ENCODE assay signal across 8 cellular contexts in genomic region chr6:29748391-29749352, GRCh38. TPM values are rescaled to one million over a fixed set of nuclear protein-coding genes. Genes with fewer than 3 reads are reported as not detected.
DNase-seq lines count a peak whose midpoint lies in the region; ATAC-seq, FAIRE-seq and TF ChIP-seq lines count a peak whose summit lies in the region.

No MANE protein-coding gene starts in this region.

- DNase-seq in A673 (ENCODE audit: low spot score) (peak; percentile 83), NCI-H748 (lab: John Stamatoyannopoulos, UW; ENCODE audit: unreplicated experiment) (peak; percentile 93), H1 (ENCODE audit: low read depth in 1 of 2, low spot score in 2 of 2) (peak in 1 of 2 experiments; percentile 91), mesenteric fat pad (ENCODE audit: low spot score) (peak; percentile 97)
- peak; percentile 60 to 66 for DNase-seq in activated CD8-positive, alpha-beta memory T cell treated with anti-CD3 and anti-CD28 coated beads for 4 hours (ENCODE audit: low read depth in 2 of 2)
- peak; percentile 66 for DNase-seq in stimulated activated CD8-positive, alpha-beta memory T cell treated with anti-CD3 and anti-CD28 coated beads, Interleukin-12 subunit alpha, Interleukin-12 subunit beta, amount 100 ng/mL, for 4 hours (ENCODE audit: low read depth)

- peak overlapping the region; percentile 44 for H3K4me3 ChIP-seq in A673 (ENCODE audit: low read depth, low read length, poor library complexity, severe bottlenecking)
- peak overlapping the region; percentile 45 to 76 (median 64) for H3K4me3 ChIP-seq in H1 (ENCODE audit: extremely low read depth in 1 of 4, insufficient read depth in 2 of 4, low read depth in 3 of 4, low read length in 4 of 4)

- H2BK15ac ChIP-seq in H1 (ENCODE audit: low read length), result no peak overlapping the region

- intact Hi-C loops in A673 (cut with micrococcal nuclease; ENCODE audit: unreplicated experiment), result no loop called here

- H4K8ac ChIP-seq in H1 (ENCODE audit: extremely low read depth, insufficient read depth, low read length), result peak overlapping the region; percentile 40; the same call in 1 of the 2 replicates

- peaks cover 4% of the 10 kb centered on the region; the same call in 1 of the 2 replicates for H3K79me1 ChIP-seq in H1 (ENCODE audit: low read depth, low read length)

- H2BK5ac ChIP-seq in H1 (ENCODE audit: low read depth, low read length), result peak overlapping the region; percentile 24; the same call in 1 of the 2 replicates

- WGBS in H1 (ENCODE audit: extremely low coverage in 1 of 2, insufficient coverage in 1 of 2, insufficient read length in 1 of 2, insufficient replicate concordance in 2 of 2, low coverage in 1 of 2, low lambda C conversion rate in 2 of 2, missing lambda C conversion rate in 1 of 2), 2 experiments, result 1% methylated on average over 41 of the region's 65 CpGs; no CpG with 5 or more reads in 1 of the 2 experiments

- TF ChIP-seq CTCF in A673 (conservative IDR thresholded peaks at IDR 0.05; ENCODE audit: low read depth, low read length) (no peak), H1 (IDR thresholded peaks at IDR 0.05; ENCODE audit: control extremely low read depth in 1 of 3, insufficient read depth in 1 of 3, low read depth in 1 of 3, low read length in 3 of 3) (no peak)

- peaks cover 21% of the 10 kb centered on the region for H3K23me2 ChIP-seq in H1 (ENCODE audit: low read depth, low read length)

- POLR2A ChIA-PET in A673 (lab: Charles Lee; ENCODE audit: low non-redundant PET) (no interaction called here), H1 (lab: Charles Lee; ENCODE audit: partially characterized antibody) (interaction anchor here (0.7 to 3.5 kb wide), 8 partner anchors 9 to 311 kb away, joined by 3 to 15 read pairs (median 4); no protein-coding TSS in a partner anchor)

- H3K27ac ChIP-seq in A673 (ENCODE audit: low read depth, low read length, poor library complexity, severe bottlenecking) (no peak overlapping the region), H1 (ENCODE audit: low read depth, low read length) (no peak overlapping the region)

- TF ChIP-seq EP300 in H1 (IDR thresholded peaks at IDR 0.05; ENCODE audit: borderline replicate concordance in 1 of 2, low read depth in 2 of 2, low read length in 2 of 2), result no peak

- H3K18ac ChIP-seq in H1 (ENCODE audit: extremely low read depth, low read length), result no peak overlapping the region; the same call in 1 of the 2 replicates

- no peak overlapping the region for H2AK5ac ChIP-seq in H1 (ENCODE audit: low read depth, low read length)

- no peak for FAIRE-seq in H1 (lab: Jason Lieb, UNC)

- peak overlapping the region; percentile 51 to 74 for H3K4me2 ChIP-seq in H1 (ENCODE audit: insufficient read depth in 1 of 2, low read depth in 2 of 2, low read length in 2 of 2)

- H4K20me1 ChIP-seq in H1 (replicated peaks in 1 of 2; ENCODE audit: control insufficient read depth in 1 of 2, insufficient read depth in 2 of 2, low read length in 2 of 2), result peaks cover 0 to 6% of the 10 kb centered on the region in 2 experiments

- no peak overlapping the region for H2BK120ac ChIP-seq in H1 (replicated peaks; ENCODE audit: low read depth, low read length)

- H3K36me3 ChIP-seq in A673 (ENCODE audit: insufficient read depth, low read length, poor library complexity, severe bottlenecking) (no peaks in the 10 kb centered on the region), H1 (ENCODE audit: control insufficient read depth in 2 of 4, insufficient read depth in 4 of 4, low read length in 3 of 4) (no peaks in the 10 kb centered on the region)

- no peak overlapping the region for H2BK20ac ChIP-seq in H1 (ENCODE audit: low read length)

- peak overlapping the region in 1 of 4 experiments; percentile 57; a peak in 2 of 7 replicates for H3K9ac ChIP-seq in H1 (replicated peaks in 1 of 4; ENCODE audit: extremely low read depth in 1 of 4, low read depth in 3 of 4, low read length in 3 of 4)

- no peak overlapping the region for H4K91ac ChIP-seq in H1 (replicated peaks; ENCODE audit: insufficient read length, low read length)

- no peak overlapping the region for H4K5ac ChIP-seq in H1 (ENCODE audit: insufficient read length, low read depth, low read length)

- BruUV-seq in A673 (replicated peaks; lab: Mats Ljungman, UMichigan), result no TSS peak

- H3K14ac ChIP-seq in H1 (ENCODE audit: insufficient read length), result no peak overlapping the region

- CTCF ChIA-PET in A673 (lab: Charles Lee), result interaction anchor here (1.1 kb wide), 1 partner anchor 99 kb away, joined by 5 read pairs; no protein-coding TSS in a partner anchor
- CTCF ChIA-PET in H1 (lab: Charles Lee; ENCODE audit: partially characterized antibody), result interaction anchor here (0.6 to 8.6 kb wide), 11 partner anchors 9 to 271 kb away, joined by 3 to 88 read pairs (median 8); no protein-coding TSS in a partner anchor

- no peaks in the 10 kb centered on the region for H3K9me3 ChIP-seq in A673 (ENCODE audit: low read depth, low read length, poor library complexity, severe bottlenecking)
- H3K9me3 ChIP-seq in H1 (ENCODE audit: insufficient read depth in 2 of 2, low read depth in 1 of 2, low read length in 1 of 2), result no peaks in the 10 kb centered on the region

- no peak overlapping the region for H2BK12ac ChIP-seq in H1 (ENCODE audit: low read depth, low read length)

- no peak overlapping the region for H3K23ac ChIP-seq in H1 (ENCODE audit: insufficient read length)

- H3K79me2 ChIP-seq in H1 (ENCODE audit: control insufficient read depth in 1 of 2, insufficient read depth in 2 of 2, low read length in 2 of 2), result no peaks in the 10 kb centered on the region

- H3K4ac ChIP-seq in H1 (replicated peaks; ENCODE audit: insufficient read length, low read depth, low read length), result no peak overlapping the region

- H3K27me3 ChIP-seq in A673 (replicated peaks; ENCODE audit: insufficient read depth, low read depth, low read length, poor library complexity) (peaks cover 21% of the 10 kb centered on the region), H1 (replicated peaks in 1 of 4; ENCODE audit: control insufficient read depth in 3 of 4, extremely low read depth in 1 of 4, insufficient read depth in 3 of 4, low read length in 3 of 4) (peaks cover 11 to 52% (median 43%) of the 10 kb centered on the region in 4 experiments)

- peak overlapping the region; percentile 5; the same call in 1 of the 2 replicates for H2AFZ ChIP-seq in H1 (ENCODE audit: low read length)

- TF ChIP-seq POLR2A in H1 (IDR thresholded peaks at IDR 0.05; ENCODE audit: control extremely low read depth in 1 of 2, low read depth in 2 of 2, low read length in 2 of 2), result no peak

- no peak for TF ChIP-seq RAD21 in H1 (IDR thresholded peaks at IDR 0.05 in 1 of 2, conservative IDR thresholded peaks at IDR 0.05 in 1 of 2; ENCODE audit: low read depth in 2 of 2, low read length in 2 of 2)

- ATAC-seq in GM18519 (IDR thresholded peaks at IDR 0.05; ENCODE audit: low FRiP score, unreplicated experiment), result peak; percentile 40
- peak; percentile 59 for ATAC-seq in HG03039 (IDR thresholded peaks at IDR 0.05; ENCODE audit: unreplicated experiment)

- H3K56ac ChIP-seq in H1 (replicated peaks; ENCODE audit: insufficient read length, low read depth, low read length), result no peak overlapping the region

- H3K4me1 ChIP-seq in A673 (ENCODE audit: insufficient read depth, low read length, poor library complexity, severe bottlenecking) (peaks cover 14% of the 10 kb centered on the region), H1 (replicated peaks in 1 of 4; ENCODE audit: control insufficient read depth in 3 of 4, insufficient read depth in 4 of 4, low read length in 3 of 4) (peaks cover 0 to 15% (median 5%) of the 10 kb centered on the region in 4 experiments; a peak in 4 of 7 replicates)

TF ChIP-seq in H1, 55 proteins besides CTCF, POLR2A, EP300 and RAD21 (continues in another document):
- TF ChIP-seq SIRT6 (IDR thresholded peaks at IDR 0.05; ENCODE audit: low read length) (no peak), MAFK (IDR thresholded peaks at IDR 0.05; ENCODE audit: low read depth, low read length) (no peak), SAP30 (IDR thresholded peaks at IDR 0.05; ENCODE audit: insufficient read depth, insufficient replicate concordance, low read length) (no peak), YY1 (IDR thresholded peaks at IDR 0.05; ENCODE audit: low read depth, low read length) (no peak), RFX5 (IDR thresholded peaks at IDR 0.05; ENCODE audit: borderline replicate concordance, low read depth, low read length) (no peak), GABPA (IDR thresholded peaks at IDR 0.05; ENCODE audit: borderline replicate concordance, insufficient read depth, low read length) (no peak), JUND (IDR thresholded peaks at IDR 0.05; ENCODE audit: low read length) (no peak), CREB1 (IDR thresholded peaks at IDR 0.05) (no peak), HDAC6 (IDR thresholded peaks at IDR 0.05; ENCODE audit: low read depth, low read length) (no peak), SIN3A (conservative IDR thresholded peaks at IDR 0.05 in 1 of 2, IDR thresholded peaks at IDR 0.05 in 1 of 2; ENCODE audit: low read depth in 1 of 2, low read length in 2 of 2) (0 out of 4 replicates have a peak, but pooled peaks of 1 of the 2 experiments have one; percentile 13), EGR1 (IDR thresholded peaks at IDR 0.05; ENCODE audit: borderline replicate concordance, low read depth, low read length) (no peak), TAF7 (optimal IDR thresholded peaks at IDR 0.05; ENCODE audit: borderline replicate concordance, low read depth, low read length) (no peak)
- TF ChIP-seq, protein P1, sequence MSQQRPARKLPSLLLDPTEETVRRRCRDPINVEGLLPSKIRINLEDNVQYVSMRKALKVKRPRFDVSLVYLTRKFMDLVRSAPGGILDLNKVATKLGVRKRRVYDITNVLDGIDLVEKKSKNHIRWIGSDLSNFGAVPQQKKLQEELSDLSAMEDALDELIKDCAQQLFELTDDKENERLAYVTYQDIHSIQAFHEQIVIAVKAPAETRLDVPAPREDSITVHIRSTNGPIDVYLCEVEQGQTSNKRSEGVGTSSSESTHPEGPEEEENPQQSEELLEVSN (IDR thresholded peaks at IDR 0.05), result peak; percentile 38; the same call in 1 of the 2 replicates

RNA-seq across cellular contexts. Expression of gene HLA-F, which starts 25.4 kb away (rescaled TPM):
- total RNA-seq in A673 (2021), result 0.68 TPM in 1 of 2 replicates, not detected in the other
- 6.5 and 9.6 TPM in 2 replicates for total RNA-seq in H1 (2021; fragmentation: NEBNext Ultra II Directional; extraction: Animal tissue kit (Norgen Biotek cat#: 25700))
- 8.9 and 11.7 TPM in 2 replicates for polyA plus RNA-seq in H1 (2011; rRNA removed)
- polyA plus RNA-seq in H1 (2011; cell fraction: cytosol; rRNA removed), result 13.2 TPM
- 32.8 TPM for polyA plus RNA-seq in H1 (2011; cell fraction: nucleus; rRNA removed)
- polyA plus RNA-seq in H1 (2012, experiment 1 of 2), result 7.1 to 15.9 TPM (median 12.2 TPM) in 4 replicates
- polyA plus RNA-seq in H1 (2012, experiment 2 of 2), result 9.8 TPM
- 21.2 TPM for polyA plus RNA-seq in H1 (2013, experiment 1 of 2)
- 21.4 TPM for polyA plus RNA-seq in H1 (2013, experiment 2 of 2)
- 3.5 and 4.5 TPM in 2 replicates for polyA minus RNA-seq in H1 (2011; rRNA and poly(A)+ RNA removed)
- polyA minus RNA-seq in H1 (2011; cell fraction: cytosol; rRNA and poly(A)+ RNA removed), result not detected
- polyA minus RNA-seq in H1 (2011; cell fraction: nucleus; rRNA and poly(A)+ RNA removed), result 7.2 TPM
- total RNA-seq in mesenteric fat pad, result 66.5 TPM
